18 cellular contexts compared by ENCODE assay signal in genomic region chr5:93348231-93348630, GRCh38.
A peak's percentile ranks its signal among the peaks of the same experiment; 100 is the strongest.
DNase-seq lines count a peak whose midpoint lies in the region; ATAC-seq, FAIRE-seq and TF ChIP-seq lines count a peak whose summit lies in the region.
"Had no signal": no experiment of that assay in that cellular context is flagged by ENCODE, and none has a peak within 500 bp of the region (broad histone marks: within the 10 kb centered on the region; RNA-seq: fewer than 3 reads in every experiment).

No MANE protein-coding gene starts in this region.

- peaks cover 24% of the 10 kb centered on the region for H3K4me1 ChIP-seq in mammary epithelial cell (ENCODE audit: insufficient read depth, low read length)
- H3K4me1 ChIP-seq in breast epithelium: no peaks in the 10 kb centered on the region
- peaks cover 4 to 7% of the 10 kb centered on the region in 2 donors for H3K4me1 ChIP-seq in neuronal stem cell (ENCODE audit: control insufficient read depth in 2 of 2, insufficient read depth in 1 of 2, low read depth in 1 of 2, low read length in 2 of 2)

- H3K27ac ChIP-seq in mammary epithelial cell (ENCODE audit: insufficient read depth, low read depth, low read length): no peak overlapping the region
- no peak overlapping the region for H3K27ac ChIP-seq in breast epithelium
- H3K27ac ChIP-seq in neuronal stem cell (replicated peaks; ENCODE audit: low read length): no peak overlapping the region
- H3K27ac ChIP-seq: 22Rv1, PC-9 had no signal

- no TSS peak for BruUV-seq in mammary epithelial cell (replicated peaks; lab: Mats Ljungman, UMichigan)

- no peak for TF ChIP-seq POLR2A in breast epithelium (IDR thresholded peaks at IDR 0.05)

- H3K27me3 ChIP-seq in mammary epithelial cell (ENCODE audit: insufficient read depth, low read length) (no peaks in the 10 kb centered on the region), breast epithelium (no peaks in the 10 kb centered on the region), neuronal stem cell (ENCODE audit: control insufficient read depth in 3 of 3, insufficient read depth in 3 of 3, low read depth in 1 of 3, low read length in 3 of 3) (no peaks in the 10 kb centered on the region)

- intact Hi-C loops in mammary epithelial cell (cut with micrococcal nuclease) (loop anchor here (5.0 kb wide), 1 partner anchor 271 kb away; no protein-coding TSS in a partner anchor), breast epithelium (cut with DNase I; ENCODE audit: low total_unique reads) (no loop called here)

- TF ChIP-seq CTCF in mammary epithelial cell (conservative IDR thresholded peaks at IDR 0.05 in 1 of 2, IDR thresholded peaks at IDR 0.05 in 1 of 2; ENCODE audit: extremely low read depth in 1 of 2, insufficient read depth in 1 of 2, low read depth in 1 of 2, low read length in 2 of 2) (no peak), breast epithelium (IDR thresholded peaks at IDR 0.05) (no peak)

- dilution Hi-C loops in mammary epithelial cell (cut with HindIII; ENCODE audit: low sequenced_read_pairs): no loop called here

- no peaks in the 10 kb centered on the region for H3K4me1 Mint-ChIP-seq in activated CD4-positive, alpha-beta memory T cell treated with anti-CD3 and anti-CD28 coated beads, Interleukin-2, amount 10 ng/mL, durations not matched to agents 7 days and 5 days
- H3K4me1 Mint-ChIP-seq: B cell had no signal

- H3K36me3 ChIP-seq in mammary epithelial cell (ENCODE audit: insufficient read depth, low read length) (no peaks in the 10 kb centered on the region), breast epithelium (no peaks in the 10 kb centered on the region), neuronal stem cell (replicated peaks in 1 of 2; ENCODE audit: control insufficient read depth in 2 of 2, insufficient read depth in 2 of 2, low read length in 2 of 2) (no peaks in the 10 kb centered on the region)

- H2BK120ac ChIP-seq in neuronal stem cell (ENCODE audit: low read depth, low read length): no peak overlapping the region

- H3K18ac ChIP-seq in neuronal stem cell (ENCODE audit: low read length): peak overlapping the region; percentile 82

- H3K4me3 ChIP-seq in mammary epithelial cell (replicated peaks in 1 of 3; ENCODE audit: insufficient read depth in 1 of 3, low read depth in 2 of 3, low read length in 3 of 3) (no peak overlapping the region), breast epithelium (no peak overlapping the region), neuronal stem cell (ENCODE audit: low read length in 2 of 2) (no peak overlapping the region)
- H3K4me3 ChIP-seq: PC-9 had no signal

- no peak overlapping the region for H3K4me3 Mint-ChIP-seq in activated CD4-positive, alpha-beta memory T cell treated with anti-CD3 and anti-CD28 coated beads, Interleukin-2, amount 10 ng/mL, durations not matched to agents 7 days and 5 days
- H3K4me3 Mint-ChIP-seq: B cell had no signal

- CTCF ChIA-PET in mammary epithelial cell (lab: Charles Lee; ENCODE audit: low non-redundant PET): no interaction called here
- CTCF ChIA-PET in activated CD4-positive, alpha-beta memory T cell treated with anti-CD3 and anti-CD28 coated beads, Interleukin-2, amount 10 ng/mL, durations not matched to agents 7 days and 5 days (lab: Charles Lee): no interaction called here

- no peak overlapping the region for H2BK12ac ChIP-seq in neuronal stem cell (ENCODE audit: low read length)

- H4K20me1 ChIP-seq in mammary epithelial cell (ENCODE audit: insufficient read depth, low read length): no peaks in the 10 kb centered on the region

- H4K8ac ChIP-seq in neuronal stem cell (ENCODE audit: low read depth, low read length): no peak overlapping the region

- no peak overlapping the region for H3K23ac ChIP-seq in neuronal stem cell (ENCODE audit: low read depth, low read length, poor library complexity)

- peak overlapping the region; percentile 32 for H3K4me2 ChIP-seq in mammary epithelial cell (ENCODE audit: insufficient read depth, low read depth, low read length)
- H3K4me2 ChIP-seq in neuronal stem cell (ENCODE audit: insufficient read depth, low read length, poor library complexity, severe bottlenecking): no peak overlapping the region
- H3K4me2 ChIP-seq: PC-9 had no signal

- H3K36me3 Mint-ChIP-seq in activated CD4-positive, alpha-beta memory T cell treated with anti-CD3 and anti-CD28 coated beads, Interleukin-2, amount 10 ng/mL, durations not matched to agents 7 days and 5 days (ENCODE audit: low read depth): no peaks in the 10 kb centered on the region

- no peak overlapping the region for H3K27ac Mint-ChIP-seq in activated CD4-positive, alpha-beta memory T cell treated with anti-CD3 and anti-CD28 coated beads, Interleukin-2, amount 10 ng/mL, durations not matched to agents 7 days and 5 days
- H3K27ac Mint-ChIP-seq: B cell had no signal

- 25% methylated on average over 15 of the region's 15 CpGs for WGBS in mammary epithelial cell (ENCODE audit: low coverage, missing lambda C conversion rate)
- WGBS in neuronal stem cell (ENCODE audit: extremely low coverage in 2 of 2, insufficient read length in 2 of 2, insufficient replicate concordance in 1 of 2), 2 donors: no CpG with 5 or more reads among the region's 15 CpGs

- ATAC-seq in HG03378 (IDR thresholded peaks at IDR 0.05; ENCODE audit: unreplicated experiment) (no peak), HG02938 (IDR thresholded peaks at IDR 0.05; ENCODE audit: unreplicated experiment) (no peak)

- H2BK5ac ChIP-seq in neuronal stem cell (ENCODE audit: low read length): peak overlapping the region; percentile 42

- in situ Hi-C loops in mammary epithelial cell (cut with MboI; ENCODE audit: low sequenced_read_pairs in 2 of 2): no loop called here

- DNase-seq in mammary epithelial cell (peak; percentile 19), breast epithelium (ENCODE audit: low spot score in 2 of 2) (no peak), glomerular visceral epithelial cell (ENCODE audit: extremely low spot score) (peak; percentile 79), neuronal stem cell (ENCODE audit: low spot score) (no peak), GM19239 (ENCODE audit: insufficient read length, low spot score) (no peak)
- no peak for DNase-seq in activated CD4-positive, alpha-beta memory T cell treated with anti-CD3 and anti-CD28 coated beads, Interleukin-2, amount 10 ng/mL, durations not matched to agents 7 days and 5 days
- DNase-seq: DMS79 treated with DMSO at 0.1 percent for 48 hours, KG1, NCI-H1417, NCI-H187, NCI-H2107, NCI-H510A treated with DMSO at 0.1 percent for 48 hours, NCI-H82, PC-9 had no signal

- peaks cover 3% of the 10 kb centered on the region for H3K9me3 Mint-ChIP-seq in activated CD4-positive, alpha-beta memory T cell treated with anti-CD3 and anti-CD28 coated beads, Interleukin-2, amount 10 ng/mL, durations not matched to agents 7 days and 5 days

- H3K9me3 ChIP-seq in mammary epithelial cell (replicated peaks; ENCODE audit: insufficient read depth, low read length): no peaks in the 10 kb centered on the region
- no peaks in the 10 kb centered on the region for H3K9me3 ChIP-seq in breast epithelium
- peaks cover 0 to 2% of the 10 kb centered on the region in 2 donors for H3K9me3 ChIP-seq in neuronal stem cell (replicated peaks in 1 of 2; ENCODE audit: control insufficient read depth in 2 of 2, insufficient read depth in 1 of 2, low read depth in 1 of 2, low read length in 2 of 2)

- H3K79me2 ChIP-seq in mammary epithelial cell (ENCODE audit: insufficient read depth, low read length): no peaks in the 10 kb centered on the region

- H4K91ac ChIP-seq in neuronal stem cell (ENCODE audit: low read depth, low read length, poor library complexity): no peak overlapping the region

- FAIRE-seq in GM19239 (lab: Jason Lieb, UNC): no peak

- H3K14ac ChIP-seq in neuronal stem cell (ENCODE audit: low read length): peak overlapping the region; percentile 32

- no peak overlapping the region for H3K9ac ChIP-seq in mammary epithelial cell (ENCODE audit: insufficient read depth, low read length)
- no peak overlapping the region for H3K9ac ChIP-seq in neuronal stem cell (ENCODE audit: low read depth, low read length, poor library complexity)

- H3K79me1 ChIP-seq in neuronal stem cell (ENCODE audit: low read depth, low read length): no peaks in the 10 kb centered on the region

- POLR2A ChIA-PET in activated CD4-positive, alpha-beta memory T cell treated with anti-CD3 and anti-CD28 coated beads, Interleukin-2, amount 10 ng/mL, durations not matched to agents 7 days and 5 days (lab: Charles Lee): no interaction called here

- H2AFZ ChIP-seq in mammary epithelial cell (ENCODE audit: low read depth, low read length) (peak overlapping the region; percentile 74), neuronal stem cell (ENCODE audit: low read length) (peak overlapping the region; percentile 48)
- H2AFZ ChIP-seq: PC-9 had no signal

- peak overlapping the region; percentile 60 for H2AK5ac ChIP-seq in neuronal stem cell (ENCODE audit: low read depth, low read length)

- H3K4ac ChIP-seq in neuronal stem cell (ENCODE audit: low read length): no peak overlapping the region

- H2BK15ac ChIP-seq in neuronal stem cell (ENCODE audit: low read length): no peak overlapping the region

- no peaks in the 10 kb centered on the region for H3K27me3 Mint-ChIP-seq in activated CD4-positive, alpha-beta memory T cell treated with anti-CD3 and anti-CD28 coated beads, Interleukin-2, amount 10 ng/mL, durations not matched to agents 7 days and 5 days
- H3K27me3 Mint-ChIP-seq: B cell had no signal

Comparison
In these comparisons a context has a peak if more than half of its experiments do, and no peak if none do; other contexts are left out.
1. DNase-seq: peak in mammary epithelial cell (single experiment) and glomerular visceral epithelial cell (single experiment); none in breast epithelium (0 of 2), neuronal stem cell (single experiment), activated CD4-positive, alpha-beta memory T cell treated with anti-CD3 and anti-CD28 coated beads, Interleukin-2, amount 10 ng/mL, durations not matched to agents 7 days and 5 days (single experiment) and GM19239 (single experiment).